In the genomic region with DNA sequence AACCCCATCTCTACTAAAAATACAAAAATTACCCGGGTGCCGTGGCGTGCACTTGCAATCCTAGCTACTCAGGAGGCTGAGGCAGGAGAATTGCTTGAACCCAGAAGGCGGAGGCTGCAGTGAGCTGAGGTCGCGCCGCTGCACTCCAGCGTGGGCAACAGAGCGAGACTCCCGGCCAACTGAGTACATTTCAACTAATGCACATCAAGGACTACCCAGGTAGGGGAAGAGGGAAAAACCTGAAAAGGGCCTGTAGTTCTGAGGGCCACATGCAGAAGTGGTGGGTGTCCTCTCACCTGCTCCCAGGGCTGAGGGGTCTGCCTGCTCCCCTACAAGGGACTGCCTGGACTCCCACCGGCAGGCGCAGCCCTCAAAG, we compare ENCODE assay signal across 8 cellular contexts. TPM values are rescaled to one million over a fixed set of nuclear protein-coding genes. Genes with fewer than 3 reads are reported as not detected.
DNase-seq lines count a peak whose midpoint lies in the region; ATAC-seq and TF ChIP-seq lines count a peak whose summit lies in the region.

No MANE protein-coding gene starts in this region.

- no peaks in the 10 kb centered on the region for H3K27me3 Mint-ChIP-seq in central memory CD8-positive, alpha-beta T cell

- H3K4me1 ChIP-seq in heart left ventricle (peaks cover 0 to 56% (median 36%) of the 10 kb centered on the region in 12 donors), mononuclear cell (ENCODE audit: insufficient read depth, low read length) (peaks cover 50% of the 10 kb centered on the region), uterus (peaks cover 0 to 7% of the 10 kb centered on the region in 2 donors)

- no peaks in the 10 kb centered on the region for H3K9me3 Mint-ChIP-seq in central memory CD8-positive, alpha-beta T cell

- H3K27ac ChIP-seq in heart left ventricle (peak overlapping the region; percentile 55 to 97 (median 90)), uterus (peak overlapping the region; percentile 79 to 91)

- ATAC-seq in heart left ventricle (no peak), Right ventricle myocardium inferior (no peak)
- ATAC-seq in central memory CD8-positive, alpha-beta T cell (replicated peaks; ENCODE audit: extremely low read depth, poor library complexity, severe bottlenecking) = no peak

- H3K4me3 Mint-ChIP-seq in central memory CD8-positive, alpha-beta T cell = peak overlapping the region; percentile 41

- no peak for TF ChIP-seq CTCF in heart left ventricle (IDR thresholded peaks at IDR 0.05)
- TF ChIP-seq CTCF in uterus (IDR thresholded peaks at IDR 0.05) = no peak

- WGBS in heart left ventricle, 4 donors = 68 to 80% (median 73%) methylated on average over 12 of the region's 12 CpGs

- intact Hi-C loops in heart left ventricle (cut with DNase I) (no loop called here), Right ventricle myocardium inferior (cut with DNase I) (no loop called here), uterus (cut with DNase I; ENCODE audit: low total_unique reads) (no loop called here)

- H3K27ac Mint-ChIP-seq in central memory CD8-positive, alpha-beta T cell (ENCODE audit: low read depth) = peak overlapping the region; percentile 35

- H3K4me3 ChIP-seq in heart left ventricle (peak overlapping the region in 11 of 12 donors; percentile 48 to 85 (median 66)), mononuclear cell (ENCODE audit: low read length) (peak overlapping the region; percentile 53), uterus (peak overlapping the region; percentile 42 to 51)

- no peaks in the 10 kb centered on the region for H3K36me3 ChIP-seq in heart left ventricle
- H3K36me3 ChIP-seq in uterus = no peaks in the 10 kb centered on the region

- peaks cover 29% of the 10 kb centered on the region for H3K4me1 Mint-ChIP-seq in central memory CD8-positive, alpha-beta T cell

- H3K27me3 ChIP-seq in heart left ventricle (no peaks in the 10 kb centered on the region), mononuclear cell (ENCODE audit: insufficient read depth, low read length) (no peaks in the 10 kb centered on the region), uterus (no peaks in the 10 kb centered on the region)

- H3K9me3 ChIP-seq in heart left ventricle = no peaks in the 10 kb centered on the region
- no peaks in the 10 kb centered on the region for H3K9me3 ChIP-seq in mononuclear cell (ENCODE audit: low read depth, low read length)
- no peaks in the 10 kb centered on the region for H3K9me3 ChIP-seq in uterus

- peaks cover under 1% of the 10 kb centered on the region for H3K36me3 Mint-ChIP-seq in central memory CD8-positive, alpha-beta T cell (ENCODE audit: insufficient read depth)

- DNase-seq in heart left ventricle = no peak
- DNase-seq in Right ventricle myocardium inferior (ENCODE audit: missing footprints) = no peak
- no peak for DNase-seq in central memory CD8-positive, alpha-beta T cell (ENCODE audit: low spot score in 2 of 2)
- DNase-seq in uterus = no peak
- DNase-seq in HuH-7.5 (ENCODE audit: low spot score) = no peak
- no peak for DNase-seq in NCI-H1436 (lab: John Stamatoyannopoulos, UW)
- no peak for DNase-seq in UCSD-AML1 (lab: John Stamatoyannopoulos, UW; ENCODE audit: unreplicated experiment)

- TF ChIP-seq POLR2A in heart left ventricle (IDR thresholded peaks at IDR 0.05) = no peak
- no peak for TF ChIP-seq POLR2A in uterus (IDR thresholded peaks at IDR 0.05)

RNA-seq across cellular contexts. Expression of gene SLC16A5, which starts 0.6 kb away (rescaled TPM):
- total RNA-seq in heart left ventricle = 10 to 100 TPM in 6 of 9 donors, 1 to 10 TPM in 3; 4.8 to 23.3 (median 11.1) TPM
- polyA plus RNA-seq in heart left ventricle = 1 to 10 TPM; 4.3 to 7.8 TPM
- total RNA-seq in Right ventricle myocardium inferior = 7.1 TPM
- total RNA-seq in mononuclear cell = 13.0 TPM
- total RNA-seq in uterus = 10 to 100 TPM in 2 of 4 donors, 1 to 10 TPM in 1, not detected in 1; 4.1 to 17.5 (median 12.1) TPM

RNA-seq across cellular contexts. Expression of gene ARMC7, which starts 22.6 kb away (rescaled TPM):
- total RNA-seq in heart left ventricle = 1 to 10 TPM; 3.9 to 7.9 (median 5.2) TPM
- polyA plus RNA-seq in heart left ventricle = 1 to 10 TPM; 4.9 to 7.1 TPM
- 6.4 TPM for total RNA-seq in Right ventricle myocardium inferior
- total RNA-seq in mononuclear cell = 1.4 TPM
- 1 to 10 TPM in 2 of 4 donors, under 1 TPM in 2; 0.29 to 9.2 (median 2.0) TPM for total RNA-seq in uterus

RNA-seq across cellular contexts. Expression of gene KCTD2, which starts 40.1 kb away (rescaled TPM):
- total RNA-seq in heart left ventricle (10 to 100 TPM; 19.8 to 37.7 (median 31.5) TPM), Right ventricle myocardium inferior (26.7 TPM), mononuclear cell (18.6 TPM), uterus (10 to 100 TPM in 2 of 4 donors, 1 to 10 TPM in 2; 2.4 to 39.0 (median 15.0) TPM)
- 10 to 100 TPM; 15.7 to 38.7 TPM for polyA plus RNA-seq in heart left ventricle

RNA-seq across cellular contexts. Expression of gene ATP5PD, which starts 40.4 kb away (rescaled TPM):
- total RNA-seq in heart left ventricle (1,000 to 10,000 TPM in 1 of 9 donors, 100 to 1,000 TPM in 8; 597 to 1,208 (median 875) TPM), Right ventricle myocardium inferior (863 TPM), mononuclear cell (150 TPM), uterus (100 to 1,000 TPM; 117 to 282 (median 168) TPM)
- polyA plus RNA-seq in heart left ventricle = 1,000 to 10,000 TPM in 1 of 2 donors, 100 to 1,000 TPM in 1; 725 to 2,623 TPM

RNA-seq across cellular contexts. Expression of gene NT5C, which starts 44.4 kb away (rescaled TPM):
- total RNA-seq in heart left ventricle (10 to 100 TPM; 15.9 to 56.0 (median 22.8) TPM), Right ventricle myocardium inferior (24.6 TPM), mononuclear cell (24.3 TPM), uterus (10 to 100 TPM; 30.2 to 60.0 (median 44.9) TPM)
- polyA plus RNA-seq in heart left ventricle = 10 to 100 TPM; 29.0 to 45.7 TPM
